In genomic region chr5:124700333-124700732, GRCh38 we compare ENCODE assay signal across 15 cellular contexts. TPM values are rescaled to one million over a fixed set of nuclear protein-coding genes. Genes with fewer than 3 reads are reported as not detected.
DNase-seq lines count a peak whose midpoint lies in the region; ATAC-seq, FAIRE-seq and TF ChIP-seq lines count a peak whose summit lies in the region.
"Had no signal": no experiment of that assay in that cellular context is flagged by ENCODE, and none has a peak within 500 bp of the region (broad histone marks: within the 10 kb centered on the region; RNA-seq: fewer than 3 reads in every experiment).

No MANE protein-coding gene starts in this region.

- POLR2A ChIA-PET in WTC11 (lab: Charles Lee), result no interaction called here

- H3K4me1 Mint-ChIP-seq in WTC11 (peaks cover 90% of the 10 kb centered on the region), glutamatergic neuron (ENCODE audit: low read depth, unreplicated experiment) (peaks cover 72% of the 10 kb centered on the region)
- H3K4me1 Mint-ChIP-seq in activated T-cell treated with anti-CD3 and anti-CD28 coated beads, Interleukin-2, amount 50 U/mL, for 72 hours (ENCODE audit: low read depth), result no peaks in the 10 kb centered on the region

- CTCF ChIA-PET in WTC11 (lab: Charles Lee), result no interaction called here

- peaks cover 54 to 71% of the 10 kb centered on the region in 2 donors for H3K4me1 ChIP-seq in gastrocnemius medialis
- H3K4me1 ChIP-seq: A549 had no signal

- H3K27ac Mint-ChIP-seq in WTC11 (peak overlapping the region; percentile 72), glutamatergic neuron (ENCODE audit: unreplicated experiment) (peak overlapping the region; percentile 35)
- no peak overlapping the region for H3K27ac Mint-ChIP-seq in activated T-cell treated with anti-CD3 and anti-CD28 coated beads, Interleukin-2, amount 50 U/mL, for 72 hours

- peak; percentile 5 for FAIRE-seq in GM18507 (lab: Jason Lieb, UNC)
- FAIRE-seq: A549 had no signal

- intact Hi-C loops in gastrocnemius medialis (cut with DNase I; ENCODE audit: low total_unique reads), result no loop called here

- H3K36me3 Mint-ChIP-seq in WTC11 (peaks cover 4% of the 10 kb centered on the region), glutamatergic neuron (ENCODE audit: unreplicated experiment) (peaks cover 3% of the 10 kb centered on the region)
- no peaks in the 10 kb centered on the region for H3K36me3 Mint-ChIP-seq in activated T-cell treated with anti-CD3 and anti-CD28 coated beads, Interleukin-2, amount 50 U/mL, for 72 hours (ENCODE audit: insufficient read depth in 2 of 2)

- DNase-seq in GM18507 (ENCODE audit: extremely low spot score, insufficient read length, low read depth) (no peak), WTC11 (ENCODE audit: low spot score) (no peak), glutamatergic neuron (no peak), gastrocnemius medialis (no peak)
- no peak for DNase-seq in activated T-cell treated with anti-CD3 and anti-CD28 coated beads, Interleukin-2, amount 50 U/mL, for 72 hours
- DNase-seq: MV-4-11, NCI-H1436, NCI-H2081, NCI-H524 had no signal

- no peaks in the 10 kb centered on the region for H3K36me3 ChIP-seq in gastrocnemius medialis

- in situ Hi-C loops in gastrocnemius medialis (cut with MboI; ENCODE audit: low sequenced_read_pairs in 4 of 4), result no loop called here

- H3K27me3 Mint-ChIP-seq in WTC11 (ENCODE audit: low read depth) (no peaks in the 10 kb centered on the region), glutamatergic neuron (ENCODE audit: unreplicated experiment) (peaks cover 7% of the 10 kb centered on the region)
- no peaks in the 10 kb centered on the region for H3K27me3 Mint-ChIP-seq in activated T-cell treated with anti-CD3 and anti-CD28 coated beads, Interleukin-2, amount 50 U/mL, for 72 hours (ENCODE audit: low read depth)

- H3K27ac ChIP-seq in gastrocnemius medialis, result peak overlapping the region in 3 of 4 donors; percentile 0 to 46 (median 5)
- H3K27ac ChIP-seq: A549, C4-2B, RWPE1 had no signal

- H3K9me3 Mint-ChIP-seq in WTC11, result no peaks in the 10 kb centered on the region
- H3K9me3 Mint-ChIP-seq in glutamatergic neuron (ENCODE audit: unreplicated experiment), result peaks cover 21% of the 10 kb centered on the region
- peaks cover 0 to 1% of the 10 kb centered on the region in 2 donors for H3K9me3 Mint-ChIP-seq in activated T-cell treated with anti-CD3 and anti-CD28 coated beads, Interleukin-2, amount 50 U/mL, for 72 hours

- no peak for TF ChIP-seq CTCF in WTC11 (IDR thresholded peaks at IDR 0.05)
- TF ChIP-seq CTCF in glutamatergic neuron (IDR thresholded peaks at IDR 0.05; ENCODE audit: partially characterized antibody, unreplicated experiment), result no peak
- no peak for TF ChIP-seq CTCF in gastrocnemius medialis (IDR thresholded peaks at IDR 0.05 in 4 of 5, conservative IDR thresholded peaks at IDR 0.05 in 1 of 5)

- ATAC-seq in WTC11 (no peak), gastrocnemius medialis (peak; percentile 25 to 67), GM19324 (IDR thresholded peaks at IDR 0.05; ENCODE audit: low FRiP score, unreplicated experiment) (no peak), GM21360 (IDR thresholded peaks at IDR 0.05; ENCODE audit: unreplicated experiment) (no peak)
- no peak for ATAC-seq in activated T-cell treated with anti-CD3 and anti-CD28 coated beads, Interleukin-2, amount 50 U/mL, for 72 hours (replicated peaks in 1 of 2)
- ATAC-seq: A549, HCT116 had no signal

- H3K4me3 Mint-ChIP-seq in WTC11 (peak overlapping the region; percentile 1; the same call in 1 of the 2 replicates), glutamatergic neuron (ENCODE audit: unreplicated experiment) (peak overlapping the region; percentile 58)
- no peak overlapping the region for H3K4me3 Mint-ChIP-seq in activated T-cell treated with anti-CD3 and anti-CD28 coated beads, Interleukin-2, amount 50 U/mL, for 72 hours

- no peak overlapping the region for H3K4me3 ChIP-seq in gastrocnemius medialis
- H3K4me3 ChIP-seq: A549 had no signal

- H3K9me3 ChIP-seq in gastrocnemius medialis, result no peaks in the 10 kb centered on the region
- H3K9me3 ChIP-seq: A549 had no signal

- no peak for TF ChIP-seq POLR2A in gastrocnemius medialis (IDR thresholded peaks at IDR 0.05)

- H3K27me3 ChIP-seq in gastrocnemius medialis, result no peaks in the 10 kb centered on the region

TF ChIP-seq in WTC11, 78 proteins besides CTCF, POLR2A, EP300 and RAD21:
- TF ChIP-seq ATF2 (CRISPR knock-in tag; IDR thresholded peaks at IDR 0.05; ENCODE audit: borderline replicate concordance, low read depth), result no peak
- no peak for TF ChIP-seq NR2C2 (CRISPR knock-in tag; IDR thresholded peaks at IDR 0.05)
- TF ChIP-seq NR1H2 (CRISPR knock-in tag; IDR thresholded peaks at IDR 0.05), result no peak
- no peak for TF ChIP-seq SOX15 (CRISPR knock-in tag; IDR thresholded peaks at IDR 0.05)
- no peak for TF ChIP-seq AFF4 (CRISPR knock-in tag; IDR thresholded peaks at IDR 0.05; ENCODE audit: borderline replicate concordance)
- TF ChIP-seq PREB (CRISPR knock-in tag; IDR thresholded peaks at IDR 0.05; ENCODE audit: borderline replicate concordance), result no peak
- no peak for TF ChIP-seq ZBTB21 (CRISPR knock-in tag; IDR thresholded peaks at IDR 0.05; ENCODE audit: borderline replicate concordance)

RNA-seq across cellular contexts. Expression of gene ZNF608, which starts 46.1 kb away (rescaled TPM):
- total RNA-seq in WTC11 (2021) (40.6 to 44.4 TPM (median 43.8 TPM) in 3 replicates), glutamatergic neuron (ENCODE audit: unreplicated experiment) (161 TPM), gastrocnemius medialis (10 to 100 TPM in 3 of 4 donors, 1 to 10 TPM in 1; 7.3 to 27.4 (median 17.5) TPM)
- total RNA-seq in activated T-cell treated with anti-CD3 and anti-CD28 coated beads, Interleukin-2, amount 50 U/mL, for 72 hours, result under 1 TPM in 1 of 2 donors, not detected in 1; 0.05 TPM

Comparison
In these comparisons a context has a peak if more than half of its experiments do, and no peak if none do; other contexts are left out.
1. ATAC-seq: peak in gastrocnemius medialis (2 of 2); none in WTC11 (single experiment), activated T-cell treated with anti-CD3 and anti-CD28 coated beads, Interleukin-2, amount 50 U/mL, for 72 hours (0 of 2), GM19324 (single experiment) and GM21360 (single experiment).
2. H3K4me3 Mint-ChIP-seq: peak in WTC11 (single experiment) and glutamatergic neuron (single experiment); none in activated T-cell treated with anti-CD3 and anti-CD28 coated beads, Interleukin-2, amount 50 U/mL, for 72 hours (0 of 2).
3. RNA of gene ZNF608, which starts 46.1 kb away (total RNA-seq): 161 TPM in glutamatergic neuron (single experiment), 40.6 to 44.4 TPM in WTC11 and 7.3 to 27.4 TPM in gastrocnemius medialis; 0.05 TPM in activated T-cell treated with anti-CD3 and anti-CD28 coated beads, Interleukin-2, amount 50 U/mL, for 72 hours; every median in the first group is over 4 times any median in the second.